ENCODE assay signal across 8 cellular contexts in genomic region chr16:77868478-77868877, GRCh38.
DNase-seq lines count a peak whose midpoint lies in the region; ATAC-seq, FAIRE-seq and TF ChIP-seq lines count a peak whose summit lies in the region.
"Had no signal": no experiment of that assay in that cellular context is flagged by ENCODE, and none has a peak within 500 bp of the region (broad histone marks: within the 10 kb centered on the region; RNA-seq: fewer than 3 reads in every experiment).

No MANE protein-coding gene starts in this region.

- H3K36me3 Mint-ChIP-seq in activated CD4-positive, alpha-beta memory T cell treated with anti-CD3 and anti-CD28 coated beads, Interleukin-2, amount 10 ng/mL, durations not matched to agents 7 days and 5 days (ENCODE audit: low read depth), result no peaks in the 10 kb centered on the region

- POLR2A ChIA-PET in activated CD4-positive, alpha-beta memory T cell treated with anti-CD3 and anti-CD28 coated beads, Interleukin-2, amount 10 ng/mL, durations not matched to agents 7 days and 5 days (lab: Charles Lee), result no interaction called here
- POLR2A ChIA-PET in HepG2 (lab: Yijun Ruan, JAX), result no interaction called here

- no peaks in the 10 kb centered on the region for H3K79me2 ChIP-seq in HepG2 (ENCODE audit: insufficient read depth, low read length)

- no peaks in the 10 kb centered on the region for H3K27me3 Mint-ChIP-seq in activated CD4-positive, alpha-beta memory T cell treated with anti-CD3 and anti-CD28 coated beads, Interleukin-2, amount 10 ng/mL, durations not matched to agents 7 days and 5 days

- H3K4me1 ChIP-seq in HepG2 (ENCODE audit: insufficient read depth, low read length), result no peaks in the 10 kb centered on the region

- no peak overlapping the region for H3K4me3 ChIP-seq in HepG2 (replicated peaks in 1 of 3; ENCODE audit: insufficient read depth in 1 of 3, low read depth in 2 of 3, low read length in 3 of 3)
- H3K4me3 ChIP-seq: pancreas had no signal

- no peak overlapping the region for H3K9ac ChIP-seq in HepG2 (ENCODE audit: insufficient read depth, low read depth, low read length)

- peaks cover 14% of the 10 kb centered on the region for H3K4me1 Mint-ChIP-seq in activated CD4-positive, alpha-beta memory T cell treated with anti-CD3 and anti-CD28 coated beads, Interleukin-2, amount 10 ng/mL, durations not matched to agents 7 days and 5 days

- TF ChIP-seq EP300 in HepG2 (IDR thresholded peaks at IDR 0.05; ENCODE audit: low read depth in 2 of 2, low read length in 2 of 2), result no peak
- no peak for TF ChIP-seq EP300 in HepG2 (CRISPR knock-in tag; IDR thresholded peaks at IDR 0.05; ENCODE audit: borderline replicate concordance)

- 32% methylated on average over 5 of the region's 5 CpGs for WGBS in HepG2 (ENCODE audit: low lambda C conversion rate)

- no peak overlapping the region for H3K4me3 Mint-ChIP-seq in activated CD4-positive, alpha-beta memory T cell treated with anti-CD3 and anti-CD28 coated beads, Interleukin-2, amount 10 ng/mL, durations not matched to agents 7 days and 5 days

- no peak overlapping the region for H2AFZ ChIP-seq in HepG2 (ENCODE audit: low read length)

- no peak for TF ChIP-seq RAD21 in HepG2 (CRISPR knock-in tag; IDR thresholded peaks at IDR 0.05)

- H3K27ac ChIP-seq in HepG2 (ENCODE audit: extremely low read length, insufficient read depth, low read length), result no peak overlapping the region
- H3K27ac ChIP-seq: pancreas had no signal

- no peaks in the 10 kb centered on the region for H3K36me3 ChIP-seq in HepG2 (replicated peaks in 1 of 2; ENCODE audit: control insufficient read depth in 1 of 2, insufficient read depth in 2 of 2, low read length in 2 of 2)
- H3K36me3 ChIP-seq: pancreas had no signal

- no peak overlapping the region for H3K27ac Mint-ChIP-seq in activated CD4-positive, alpha-beta memory T cell treated with anti-CD3 and anti-CD28 coated beads, Interleukin-2, amount 10 ng/mL, durations not matched to agents 7 days and 5 days

- H3K9me3 Mint-ChIP-seq in activated CD4-positive, alpha-beta memory T cell treated with anti-CD3 and anti-CD28 coated beads, Interleukin-2, amount 10 ng/mL, durations not matched to agents 7 days and 5 days, result no peaks in the 10 kb centered on the region

- no peak for FAIRE-seq in HepG2 (lab: Jason Lieb, UNC)
- FAIRE-seq: pancreas had no signal

- TF ChIP-seq CTCF in GM20000 (IDR thresholded peaks at IDR 0.05; ENCODE audit: extremely low read depth, missing control alignments) (no peak), HepG2 (CRISPR knock-in tag; IDR thresholded peaks at IDR 0.05) (no peak)

- DNase-seq in GM20000 (ENCODE audit: low spot score), result peak; percentile 15
- DNase-seq in activated CD4-positive, alpha-beta memory T cell treated with anti-CD3 and anti-CD28 coated beads, Interleukin-2, amount 10 ng/mL, durations not matched to agents 7 days and 5 days, result peak; percentile 21
- no peak for DNase-seq in NCI-H2227 (lab: John Stamatoyannopoulos, UW; ENCODE audit: unreplicated experiment)
- DNase-seq in HepG2 (ENCODE audit: low spot score), result no peak
- no peak for DNase-seq in H4 (ENCODE audit: low spot score)
- DNase-seq: pancreas had no signal

- BruUV-seq in HepG2 (replicated peaks; lab: Mats Ljungman, UMichigan), result no TSS peak

- CTCF ChIA-PET in activated CD4-positive, alpha-beta memory T cell treated with anti-CD3 and anti-CD28 coated beads, Interleukin-2, amount 10 ng/mL, durations not matched to agents 7 days and 5 days (lab: Charles Lee), result no interaction called here
- CTCF ChIA-PET in HepG2 (lab: Yijun Ruan, JAX; ENCODE audit: low intra/inter-chr PET ratio, low total read pairs), result no interaction called here

- H3K27me3 ChIP-seq in HepG2 (ENCODE audit: control insufficient read depth in 1 of 2, insufficient read depth in 2 of 2, low read length in 2 of 2), result peaks cover 0 to 5% of the 10 kb centered on the region in 2 experiments; a peak in 2 of 5 replicates
- H3K27me3 ChIP-seq: pancreas had no signal

- H4K20me1 ChIP-seq in HepG2 (ENCODE audit: insufficient read depth, low read length), result no peaks in the 10 kb centered on the region

- ATAC-seq in GM18870 (IDR thresholded peaks at IDR 0.05; ENCODE audit: unreplicated experiment) (peak; percentile 94), HG03066 (IDR thresholded peaks at IDR 0.05; ENCODE audit: low read depth, unreplicated experiment) (peak; percentile 88), HepG2 (no peak)
- ATAC-seq: pancreas had no signal

- H3K4me2 ChIP-seq in HepG2 (ENCODE audit: low read depth, low read length), result no peak overlapping the region

- no peak for TF ChIP-seq POLR2A in HepG2 (IDR thresholded peaks at IDR 0.05; ENCODE audit: insufficient read depth in 1 of 2, low read depth in 2 of 2, low read length in 2 of 2)

- in situ Hi-C loops in HepG2 (cut with HindIII; ENCODE audit: extremely low pct_ligation_motif_present, low pct_unique_long_range_greater_than_20kb), result no loop called here

- intact Hi-C loops in HepG2 (cut with micrococcal nuclease; ENCODE audit: unreplicated experiment), result no loop called here

- no peaks in the 10 kb centered on the region for H3K9me3 ChIP-seq in HepG2 (ENCODE audit: low read length)
- H3K9me3 ChIP-seq: pancreas had no signal

TF ChIP-seq in HepG2, 621 proteins besides CTCF, POLR2A, EP300 and RAD21:
- TF ChIP-seq TIGD3 (CRISPR knock-in tag; IDR thresholded peaks at IDR 0.05; ENCODE audit: borderline replicate concordance) (no peak), HNRNPUL1 (IDR thresholded peaks at IDR 0.05; ENCODE audit: low read depth, low read length) (no peak), IKZF5 (CRISPR knock-in tag; IDR thresholded peaks at IDR 0.05) (no peak), ZSCAN5A (CRISPR knock-in tag; IDR thresholded peaks at IDR 0.05; ENCODE audit: borderline replicate concordance) (no peak)

Comparison
In these comparisons a context has a peak if more than half of its experiments do, and no peak if none do; other contexts are left out.
1. DNase-seq: peak in GM20000 (single experiment) and activated CD4-positive, alpha-beta memory T cell treated with anti-CD3 and anti-CD28 coated beads, Interleukin-2, amount 10 ng/mL, durations not matched to agents 7 days and 5 days (single experiment); none in NCI-H2227 (single experiment), HepG2 (single experiment) and H4 (single experiment).